ENCODE assay signal across 14 cellular contexts in the genomic region with DNA sequence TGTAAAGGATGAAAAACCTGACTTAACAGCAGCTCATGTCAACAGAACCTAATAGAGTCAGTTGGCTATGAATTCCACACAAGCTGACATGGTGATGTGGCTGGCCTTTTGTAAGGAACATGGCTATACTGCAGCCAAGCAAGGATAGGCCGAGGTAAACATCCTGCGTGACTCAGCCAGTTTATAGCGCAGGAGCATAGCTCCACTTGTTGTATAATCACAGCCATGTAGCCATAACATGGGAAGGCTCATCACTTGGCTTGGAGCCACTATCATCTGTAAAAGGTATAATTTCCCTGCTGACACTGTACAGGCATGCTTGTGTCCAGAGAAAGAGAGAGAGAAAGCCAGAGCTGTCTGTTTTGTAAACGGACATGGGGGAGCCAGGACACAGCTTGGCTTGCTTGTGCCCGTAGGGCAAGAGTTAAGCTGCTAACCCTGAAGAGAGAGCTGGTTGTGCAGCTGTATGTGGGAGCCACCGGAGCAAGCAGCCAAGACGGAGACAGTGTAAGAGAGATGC.
DNase-seq lines count a peak whose midpoint lies in the region; ATAC-seq and TF ChIP-seq lines count a peak whose summit lies in the region.
"Had no signal": no experiment of that assay in that cellular context is flagged by ENCODE, and none has a peak within 500 bp of the region (broad histone marks: within the 10 kb centered on the region; RNA-seq: fewer than 3 reads in every experiment).

No MANE protein-coding gene starts in this region.

- no peak for TF ChIP-seq CTCF in Peyer's patch (IDR thresholded peaks at IDR 0.05)
- no peak for TF ChIP-seq CTCF in neural progenitor cell (IDR thresholded peaks at IDR 0.05)
- TF ChIP-seq CTCF in tibial artery (IDR thresholded peaks at IDR 0.05), result no peak

- H3K27ac Mint-ChIP-seq in neural progenitor cell, result no peak overlapping the region
- H3K27ac Mint-ChIP-seq: activated CD4-positive, alpha-beta memory T cell treated with anti-CD3 and anti-CD28 coated beads, Interleukin-2, amount 10 ng/mL, durations not matched to agents 7 days and 5 days; activated naive CD8-positive, alpha-beta T cell treated with anti-CD3 and anti-CD28 coated beads, Interleukin-2, amount 10 ng/mL, durations not matched to agents 7 days and 5 days had no signal

- H3K27me3 ChIP-seq in Peyer's patch (no peaks in the 10 kb centered on the region), rectal smooth muscle tissue (ENCODE audit: control insufficient read depth, insufficient read depth, low read length) (no peaks in the 10 kb centered on the region), neural progenitor cell (no peaks in the 10 kb centered on the region), tibial artery (no peaks in the 10 kb centered on the region)
- H3K27me3 ChIP-seq: pancreas, upper lobe of right lung had no signal

- H3K79me2 ChIP-seq in neural progenitor cell (ENCODE audit: low read depth), result no peaks in the 10 kb centered on the region

- H3K36me3 ChIP-seq in Peyer's patch (no peaks in the 10 kb centered on the region), rectal smooth muscle tissue (ENCODE audit: control insufficient read depth, insufficient read depth, low read length) (no peaks in the 10 kb centered on the region), neural progenitor cell (no peaks in the 10 kb centered on the region), tibial artery (peaks cover 0 to 19% (median 10%) of the 10 kb centered on the region in 3 donors)
- H3K36me3 ChIP-seq: pancreas, upper lobe of right lung had no signal

- no peaks in the 10 kb centered on the region for H3K9me3 Mint-ChIP-seq in neural progenitor cell
- H3K9me3 Mint-ChIP-seq: activated CD4-positive, alpha-beta memory T cell treated with anti-CD3 and anti-CD28 coated beads, Interleukin-2, amount 10 ng/mL, durations not matched to agents 7 days and 5 days; activated naive CD8-positive, alpha-beta T cell treated with anti-CD3 and anti-CD28 coated beads, Interleukin-2, amount 10 ng/mL, durations not matched to agents 7 days and 5 days had no signal

- H3K4me2 ChIP-seq in neural progenitor cell, result no peak overlapping the region

- H3K4me3 ChIP-seq in Peyer's patch (no peak overlapping the region), rectal smooth muscle tissue (ENCODE audit: low read length) (no peak overlapping the region), neural progenitor cell (no peak overlapping the region), tibial artery (no peak overlapping the region)
- H3K4me3 ChIP-seq: pancreas, upper lobe of right lung had no signal

- H3K4me1 Mint-ChIP-seq in neural progenitor cell, result peaks cover 29% of the 10 kb centered on the region
- H3K4me1 Mint-ChIP-seq: activated CD4-positive, alpha-beta memory T cell treated with anti-CD3 and anti-CD28 coated beads, Interleukin-2, amount 10 ng/mL, durations not matched to agents 7 days and 5 days; activated naive CD8-positive, alpha-beta T cell treated with anti-CD3 and anti-CD28 coated beads, Interleukin-2, amount 10 ng/mL, durations not matched to agents 7 days and 5 days had no signal

- no peaks in the 10 kb centered on the region for H3F3A ChIP-seq in neural progenitor cell (ENCODE audit: low read depth)

- H3K9me3 ChIP-seq in Peyer's patch (no peaks in the 10 kb centered on the region), neural progenitor cell (ENCODE audit: low read depth) (no peaks in the 10 kb centered on the region), tibial artery (no peaks in the 10 kb centered on the region)
- H3K9me3 ChIP-seq: pancreas, upper lobe of right lung had no signal

- no peak for TF ChIP-seq POLR2A in Peyer's patch (IDR thresholded peaks at IDR 0.05)

- intact Hi-C loops in tibial artery (cut with DNase I; ENCODE audit: low total_unique reads), result no loop called here

- no peak overlapping the region for H2AFZ ChIP-seq in neural progenitor cell (replicated peaks)

- H3K4me1 ChIP-seq in Peyer's patch, result no peaks in the 10 kb centered on the region
- H3K4me1 ChIP-seq in rectal smooth muscle tissue (ENCODE audit: control insufficient read depth, insufficient read depth, low read length), result peaks cover 20% of the 10 kb centered on the region
- peaks cover 5% of the 10 kb centered on the region for H3K4me1 ChIP-seq in neural progenitor cell
- H3K4me1 ChIP-seq in tibial artery, result no peaks in the 10 kb centered on the region
- H3K4me1 ChIP-seq: pancreas, upper lobe of right lung had no signal

- H3K27ac ChIP-seq in Peyer's patch (peak overlapping the region in 3 of 4 donors; percentile 55 to 72 (median 68)), rectal smooth muscle tissue (ENCODE audit: low read depth, low read length) (peak overlapping the region; percentile 58), neural progenitor cell (no peak overlapping the region), tibial artery (no peak overlapping the region)
- H3K27ac ChIP-seq: pancreas, upper lobe of right lung had no signal

- H3K27me3 Mint-ChIP-seq in neural progenitor cell (ENCODE audit: insufficient read depth, low read depth), result peaks cover 6% of the 10 kb centered on the region
- H3K27me3 Mint-ChIP-seq: activated CD4-positive, alpha-beta memory T cell treated with anti-CD3 and anti-CD28 coated beads, Interleukin-2, amount 10 ng/mL, durations not matched to agents 7 days and 5 days; activated naive CD8-positive, alpha-beta T cell treated with anti-CD3 and anti-CD28 coated beads, Interleukin-2, amount 10 ng/mL, durations not matched to agents 7 days and 5 days had no signal

- no peaks in the 10 kb centered on the region for H3K36me3 Mint-ChIP-seq in neural progenitor cell

- no peak overlapping the region for H3K9ac ChIP-seq in rectal smooth muscle tissue (ENCODE audit: low read length)
- H3K9ac ChIP-seq in neural progenitor cell, result no peak overlapping the region

- DNase-seq in Daoy (ENCODE audit: low read depth), result peak; percentile 70
- DNase-seq in Peyer's patch, result peak in 1 of 3 donors; percentile 70
- no peak for DNase-seq in neural progenitor cell (ENCODE audit: low spot score)
- DNase-seq in tibial artery, result no peak
- no peak for DNase-seq in effector CD8-positive, alpha-beta T cell (lab: John Stamatoyannopoulos, UW)
- DNase-seq: activated CD4-positive, alpha-beta memory T cell treated with anti-CD3 and anti-CD28 coated beads, Interleukin-2, amount 10 ng/mL, durations not matched to agents 7 days and 5 days; activated naive CD8-positive, alpha-beta T cell treated with anti-CD3 and anti-CD28 coated beads, Interleukin-2, amount 10 ng/mL, durations not matched to agents 7 days and 5 days; KBM-7; NCI-H345; pancreas; upper lobe of right lung had no signal

- H3K4me3 Mint-ChIP-seq in neural progenitor cell, result no peak overlapping the region
- H3K4me3 Mint-ChIP-seq: activated CD4-positive, alpha-beta memory T cell treated with anti-CD3 and anti-CD28 coated beads, Interleukin-2, amount 10 ng/mL, durations not matched to agents 7 days and 5 days; activated naive CD8-positive, alpha-beta T cell treated with anti-CD3 and anti-CD28 coated beads, Interleukin-2, amount 10 ng/mL, durations not matched to agents 7 days and 5 days had no signal

- ATAC-seq in esophagus mucosa (peak; percentile 20), HG03280 (IDR thresholded peaks at IDR 0.05; ENCODE audit: unreplicated experiment) (no peak)
- ATAC-seq: upper lobe of right lung had no signal

- H4K20me1 ChIP-seq in neural progenitor cell (ENCODE audit: low read depth), result no peaks in the 10 kb centered on the region

Comparison
In these comparisons a context has a peak if more than half of its experiments do, and no peak if none do; other contexts are left out.
1. H3K27ac ChIP-seq: peak in Peyer's patch (3 of 4) and rectal smooth muscle tissue (single experiment); none in neural progenitor cell (single experiment) and tibial artery (0 of 2).